8 cellular contexts compared by ENCODE assay signal in genomic region chr2:95159690-95160449, GRCh38. TPM values are rescaled to one million over a fixed set of nuclear protein-coding genes. Genes with fewer than 3 reads are reported as not detected.
DNase-seq lines count a peak whose midpoint lies in the region; ATAC-seq and TF ChIP-seq lines count a peak whose summit lies in the region.

Gene ZNF514 (minus strand): TSS chr2:95159848. CDS start chr2:95153253, 6,595 bp downstream.

- H3K4me1 ChIP-seq in testis, result peaks cover 11% of the 10 kb centered on the region

- no peaks in the 10 kb centered on the region for H3K27me3 ChIP-seq in testis

- peak within 1 kb of the TSS; percentile 64 to 83 for H3K27ac ChIP-seq in testis

- H3K4me3 ChIP-seq in testis, result peak within 1 kb of the TSS; percentile 64 to 69

- H3K4me1 Mint-ChIP-seq in activated naive CD8-positive, alpha-beta T cell (ENCODE audit: low read depth), result peaks cover 28% of the 10 kb centered on the region
- peaks cover 19% of the 10 kb centered on the region for H3K4me1 Mint-ChIP-seq in osteocyte (ENCODE audit: unreplicated experiment)

- H3K9me3 Mint-ChIP-seq in activated naive CD8-positive, alpha-beta T cell (ENCODE audit: low read depth), result peaks cover 4% of the 10 kb centered on the region
- H3K9me3 Mint-ChIP-seq in osteocyte (ENCODE audit: unreplicated experiment), result peaks cover 11% of the 10 kb centered on the region

- peak; percentile 73 for DNase-seq in Daoy (ENCODE audit: low read depth)
- peak; percentile 27 to 44 for DNase-seq in Kasumi-1 (lab: John Stamatoyannopoulos, UW)
- peak; percentile 20 for DNase-seq in SKM-1 (lab: John Stamatoyannopoulos, UW; ENCODE audit: unreplicated experiment)
- peak; percentile 94 for DNase-seq in Right ventricle myocardium inferior (ENCODE audit: missing footprints)
- DNase-seq in osteocyte (ENCODE audit: extremely low spot score, unreplicated experiment), result peak; percentile 88
- peak; percentile 84 for DNase-seq in testis

- peak within 1 kb of the TSS; percentile 89 for H3K4me3 Mint-ChIP-seq in activated naive CD8-positive, alpha-beta T cell
- H3K4me3 Mint-ChIP-seq in osteocyte (ENCODE audit: unreplicated experiment), result peak within 1 kb of the TSS; percentile 82

- H3K27me3 Mint-ChIP-seq in activated naive CD8-positive, alpha-beta T cell, result no peaks in the 10 kb centered on the region
- H3K27me3 Mint-ChIP-seq in osteocyte (ENCODE audit: unreplicated experiment), result no peaks in the 10 kb centered on the region

- TF ChIP-seq POLR2A in testis (IDR thresholded peaks at IDR 0.05), result no peak

- H3K27ac Mint-ChIP-seq in activated naive CD8-positive, alpha-beta T cell, result peak within 1 kb of the TSS; percentile 81
- H3K27ac Mint-ChIP-seq in osteocyte (ENCODE audit: unreplicated experiment), result peak within 1 kb of the TSS; percentile 86

- ATAC-seq in GM21825 (IDR thresholded peaks at IDR 0.05; ENCODE audit: unreplicated experiment) (peak; percentile 85), Right ventricle myocardium inferior (peak; percentile 95)

- intact Hi-C loops in Right ventricle myocardium inferior (cut with DNase I), result no loop called here
- intact Hi-C loops in testis (cut with DNase I; ENCODE audit: low total_unique reads), result no loop called here

- no peaks in the 10 kb centered on the region for H3K36me3 ChIP-seq in testis (ENCODE audit: low read depth, missing control alignments)

- TF ChIP-seq CTCF in osteocyte (IDR thresholded peaks at IDR 0.05) (no peak), testis (IDR thresholded peaks at IDR 0.05) (no peak)

- H3K9me3 ChIP-seq in testis, result no peaks in the 10 kb centered on the region

- peaks cover 20% of the 10 kb centered on the region for H3K36me3 Mint-ChIP-seq in activated naive CD8-positive, alpha-beta T cell
- H3K36me3 Mint-ChIP-seq in osteocyte (ENCODE audit: unreplicated experiment), result peaks cover 25% of the 10 kb centered on the region

- WGBS in testis, 2 donors, result 9 to 10% methylated on average over 20 to 42 of the region's 64 CpGs

RNA-seq across cellular contexts. Expression of gene ZNF514, which starts in this region (rescaled TPM):
- 3.1 and 6.7 TPM in 2 replicates for total RNA-seq in Daoy (2014; rRNA removed; shearing (Covaris generic))
- 15.3 TPM for total RNA-seq in Right ventricle myocardium inferior
- 14.3 and 19.0 TPM in 2 replicates for total RNA-seq in osteocyte
- 10 to 100 TPM; 22.3 to 25.0 TPM for total RNA-seq in testis
- polyA plus RNA-seq in testis (ENCODE audit: insufficient read depth, low read depth, low replicate concordance), result 21.9 TPM

Comparison
In these comparisons a context has a peak if more than half of its experiments do, and no peak if none do; other contexts are left out.
1. Peak in every context shown above with its lines: DNase-seq, ATAC-seq, H3K4me3 ChIP-seq and H3K27ac ChIP-seq.
2. DNase-seq: peak in every context shown above with its lines; median percentile 94 in Right ventricle myocardium inferior; 88 in osteocyte; 84 in testis; 73 in Daoy; 36 in Kasumi-1; 20 in SKM-1.